Comparison of ENCODE assay signal across 8 cellular contexts in genomic region chr12:48795550-48796455, GRCh38. TPM values are rescaled to one million over a fixed set of nuclear protein-coding genes. Genes with fewer than 3 reads are reported as not detected.
DNase-seq lines count a peak whose midpoint lies in the region; ATAC-seq and TF ChIP-seq lines count a peak whose summit lies in the region.

No MANE protein-coding gene starts in this region.

- H3K4me1 ChIP-seq in ascending aorta (peaks cover 0 to 2% of the 10 kb centered on the region in 2 donors), left ventricle myocardium inferior (peaks cover 7% of the 10 kb centered on the region), rectal smooth muscle tissue (ENCODE audit: control insufficient read depth, insufficient read depth, low read length) (no peaks in the 10 kb centered on the region)

- no peaks in the 10 kb centered on the region for H3K9me3 ChIP-seq in ascending aorta
- H3K9me3 ChIP-seq in left ventricle myocardium inferior (replicated peaks): no peaks in the 10 kb centered on the region

- H3K4me3 ChIP-seq in GM12875 (ENCODE audit: low read depth, low read length) (no peak overlapping the region), ascending aorta (no peak overlapping the region), left ventricle myocardium inferior (no peak overlapping the region), rectal smooth muscle tissue (ENCODE audit: low read length) (peak overlapping the region; percentile 20)

- no peak overlapping the region for H3K27ac ChIP-seq in ascending aorta
- H3K27ac ChIP-seq in left ventricle myocardium inferior (replicated peaks): no peak overlapping the region
- no peak overlapping the region for H3K27ac ChIP-seq in rectal smooth muscle tissue (ENCODE audit: low read depth, low read length)

- no peak overlapping the region for H3K9ac ChIP-seq in rectal smooth muscle tissue (ENCODE audit: low read length)

- H3K36me3 ChIP-seq in ascending aorta: no peaks in the 10 kb centered on the region
- H3K36me3 ChIP-seq in left ventricle myocardium inferior: no peaks in the 10 kb centered on the region
- H3K36me3 ChIP-seq in rectal smooth muscle tissue (ENCODE audit: control insufficient read depth, insufficient read depth, low read length): no peaks in the 10 kb centered on the region

- ATAC-seq in HG02623 (IDR thresholded peaks at IDR 0.05; ENCODE audit: unreplicated experiment): no peak

- TF ChIP-seq CTCF in GM12875 (IDR thresholded peaks at IDR 0.05; ENCODE audit: borderline replicate concordance, insufficient read depth, low read depth, low read length): peak; percentile 85
- peak; percentile 94 to 95 (median 95) for TF ChIP-seq CTCF in ascending aorta (IDR thresholded peaks at IDR 0.05)
- peak; percentile 96 for TF ChIP-seq CTCF in left ventricle myocardium inferior (IDR thresholded peaks at IDR 0.05; ENCODE audit: borderline replicate concordance)

- DNase-seq in 8988T (peak; percentile 78), NCI-H1105 (lab: John Stamatoyannopoulos, UW) (peak; percentile 43), SW 1271 (lab: John Stamatoyannopoulos, UW) (peak; percentile 56 to 85), ascending aorta (ENCODE audit: low spot score in 2 of 2) (peak in 1 of 2 donors; percentile 85), left ventricle myocardium inferior (no peak)

- no peaks in the 10 kb centered on the region for H3K27me3 ChIP-seq in ascending aorta
- H3K27me3 ChIP-seq in left ventricle myocardium inferior (ENCODE audit: low read depth): peaks cover 17% of the 10 kb centered on the region
- peaks cover 4% of the 10 kb centered on the region for H3K27me3 ChIP-seq in rectal smooth muscle tissue (ENCODE audit: control insufficient read depth, insufficient read depth, low read length)

- intact Hi-C loops in ascending aorta (cut with DNase I): loop anchor here (1.0 kb wide), 2 partner anchors 18 to 43 kb away; no protein-coding TSS in a partner anchor
- intact Hi-C loops in left ventricle myocardium inferior (cut with micrococcal nuclease): loop anchor here (2.0 kb wide), 1 partner anchor 39 kb away; no protein-coding TSS in a partner anchor

RNA-seq across cellular contexts. Expression of gene ADCY6, which starts 6.9 kb away (rescaled TPM):
- total RNA-seq in ascending aorta (65.0 TPM), left ventricle myocardium inferior (98.4 TPM)

RNA-seq across cellular contexts. Expression of gene CACNB3, which starts 22.5 kb away (rescaled TPM):
- total RNA-seq in ascending aorta (54.5 TPM), left ventricle myocardium inferior (4.8 TPM)

RNA-seq across cellular contexts. Expression of gene DDX23, which starts 56.2 kb away (rescaled TPM):
- total RNA-seq in ascending aorta (39.4 TPM), left ventricle myocardium inferior (36.6 TPM)
